In the genomic region with DNA sequence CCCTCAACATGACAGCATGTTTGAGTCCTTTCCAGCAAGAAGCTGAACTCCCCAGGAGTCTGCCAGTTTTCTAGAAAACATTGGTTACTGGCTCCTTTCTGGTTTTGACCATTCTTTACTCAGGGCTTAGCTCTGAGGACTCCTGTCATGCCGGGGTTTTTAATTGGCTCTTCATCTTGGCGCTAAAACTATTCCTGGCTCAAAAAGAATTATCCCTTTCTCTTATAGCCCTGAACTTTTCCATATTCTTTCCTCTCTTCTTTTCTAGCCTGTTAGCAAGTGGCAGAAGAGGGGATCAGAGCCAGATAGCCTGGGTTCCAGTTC, we compare ENCODE assay signal across 11 cellular contexts. TPM values are rescaled to one million over a fixed set of nuclear protein-coding genes. Genes with fewer than 3 reads are reported as not detected.
DNase-seq lines count a peak whose midpoint lies in the region; ATAC-seq and TF ChIP-seq lines count a peak whose summit lies in the region.
"Had no signal": no experiment of that assay in that cellular context is flagged by ENCODE, and none has a peak within 500 bp of the region (broad histone marks: within the 10 kb centered on the region; RNA-seq: fewer than 3 reads in every experiment).

No MANE protein-coding gene starts in this region.

- H3K4me2 ChIP-seq in hepatocyte, result peak overlapping the region; percentile 9

- H3K4me1 ChIP-seq in hepatocyte (ENCODE audit: insufficient read depth) (peaks cover 29% of the 10 kb centered on the region), aorta (ENCODE audit: control insufficient read depth in 1 of 2, insufficient read depth in 2 of 2, low read length in 2 of 2) (peaks cover 0 to 2% of the 10 kb centered on the region in 2 donors)

- H3K27me3 ChIP-seq in hepatocyte (no peaks in the 10 kb centered on the region), aorta (ENCODE audit: control insufficient read depth in 1 of 2, insufficient read depth in 2 of 2, low read length in 1 of 2) (no peaks in the 10 kb centered on the region)
- H3K27me3 ChIP-seq: testis had no signal

- H2AFZ ChIP-seq in hepatocyte, result no peak overlapping the region

- no peaks in the 10 kb centered on the region for H3K9me3 Mint-ChIP-seq in stimulated activated naive CD8-positive, alpha-beta T cell treated with anti-CD3 and anti-CD28 coated beads, Interleukin-15, Interleukin-2, amounts not matched to agents 100 ng/mL and 50 ng/mL, for 24 hours
- no peaks in the 10 kb centered on the region for H3K9me3 Mint-ChIP-seq in mesothelial cell of epicardium

- H3K79me2 ChIP-seq in hepatocyte, result no peaks in the 10 kb centered on the region

- no peak for TF ChIP-seq CTCF in hepatocyte (IDR thresholded peaks at IDR 0.05; ENCODE audit: poor library complexity)
- TF ChIP-seq CTCF in mesothelial cell of epicardium (IDR thresholded peaks at IDR 0.05; ENCODE audit: unreplicated experiment), result no peak

- ATAC-seq in stimulated activated naive CD8-positive, alpha-beta T cell treated with anti-CD3 and anti-CD28 coated beads, Interleukin-15, Interleukin-2, amounts not matched to agents 100 U/mL and 50 U/mL, for 24 hours, result no peak
- ATAC-seq in HG03520 (IDR thresholded peaks at IDR 0.05; ENCODE audit: unreplicated experiment) (peak; percentile 20), aorta (ENCODE audit: low FRiP score) (no peak)
- ATAC-seq: sciatic nerve had no signal

- intact Hi-C loops in aorta (cut with DNase I), result no loop called here

- peaks cover 45% of the 10 kb centered on the region for H3K4me1 Mint-ChIP-seq in stimulated activated naive CD8-positive, alpha-beta T cell treated with anti-CD3 and anti-CD28 coated beads, Interleukin-15, Interleukin-2, amounts not matched to agents 100 ng/mL and 50 ng/mL, for 24 hours (ENCODE audit: low read depth)
- peaks cover 51% of the 10 kb centered on the region for H3K4me1 Mint-ChIP-seq in mesothelial cell of epicardium

- no peak overlapping the region for H3K27ac Mint-ChIP-seq in stimulated activated naive CD8-positive, alpha-beta T cell treated with anti-CD3 and anti-CD28 coated beads, Interleukin-15, Interleukin-2, amounts not matched to agents 100 ng/mL and 50 ng/mL, for 24 hours
- no peak overlapping the region for H3K27ac Mint-ChIP-seq in mesothelial cell of epicardium

- no peaks in the 10 kb centered on the region for H3K9me2 ChIP-seq in hepatocyte (replicated peaks; ENCODE audit: insufficient read depth)

- H3K27ac ChIP-seq in hepatocyte (no peak overlapping the region), aorta (ENCODE audit: low read depth in 1 of 2, low read length in 2 of 2) (no peak overlapping the region)
- H3K27ac ChIP-seq: testis had no signal

- 88% methylated on average over 2 of the region's 2 CpGs for WGBS in hepatocyte (ENCODE audit: low lambda C conversion rate, missing lambda C conversion rate)
- 46 to 50% methylated on average over 2 of the region's 2 CpGs for WGBS in aorta, 2 donors

- H3K4me3 ChIP-seq in hepatocyte (no peak overlapping the region), aorta (ENCODE audit: low read length in 2 of 2) (no peak overlapping the region)
- H3K4me3 ChIP-seq: testis had no signal

- DNase-seq in stimulated activated naive CD8-positive, alpha-beta T cell treated with anti-CD3 and anti-CD28 coated beads, Interleukin-15, Interleukin-2, amounts not matched to agents 100 U/mL and 50 U/mL, for 24 hours, result no peak
- DNase-seq in hepatocyte (ENCODE audit: low spot score) (no peak), DMS 273 (lab: John Stamatoyannopoulos, UW; ENCODE audit: unreplicated experiment) (no peak), mesothelial cell of epicardium (ENCODE audit: low spot score in 2 of 2, unreplicated experiment in 2 of 2) (no peak), aorta (no peak)
- no peak for DNase-seq in effector CD4-positive, alpha-beta T cell
- DNase-seq: DMS153, testis had no signal

- no peaks in the 10 kb centered on the region for H3K36me3 ChIP-seq in hepatocyte (replicated peaks; ENCODE audit: insufficient read depth, low read depth)
- no peaks in the 10 kb centered on the region for H3K36me3 ChIP-seq in aorta (ENCODE audit: control insufficient read depth in 1 of 2, insufficient read depth in 2 of 2, low read length in 1 of 2)

- H3K4me3 Mint-ChIP-seq in stimulated activated naive CD8-positive, alpha-beta T cell treated with anti-CD3 and anti-CD28 coated beads, Interleukin-15, Interleukin-2, amounts not matched to agents 100 ng/mL and 50 ng/mL, for 24 hours, result peak overlapping the region; percentile 36
- no peak overlapping the region for H3K4me3 Mint-ChIP-seq in mesothelial cell of epicardium

- H4K20me1 ChIP-seq in hepatocyte (ENCODE audit: insufficient read depth, poor library complexity, severe bottlenecking), result no peaks in the 10 kb centered on the region

- H3K9me3 ChIP-seq in hepatocyte (ENCODE audit: low read depth) (no peaks in the 10 kb centered on the region), aorta (ENCODE audit: control insufficient read depth, low read length) (no peaks in the 10 kb centered on the region)
- H3K9me3 ChIP-seq: testis had no signal

- H3K36me3 Mint-ChIP-seq in stimulated activated naive CD8-positive, alpha-beta T cell treated with anti-CD3 and anti-CD28 coated beads, Interleukin-15, Interleukin-2, amounts not matched to agents 100 ng/mL and 50 ng/mL, for 24 hours (ENCODE audit: low read depth), result peaks cover 7% of the 10 kb centered on the region
- no peaks in the 10 kb centered on the region for H3K36me3 Mint-ChIP-seq in mesothelial cell of epicardium

- no peaks in the 10 kb centered on the region for H3K27me3 Mint-ChIP-seq in stimulated activated naive CD8-positive, alpha-beta T cell treated with anti-CD3 and anti-CD28 coated beads, Interleukin-15, Interleukin-2, amounts not matched to agents 100 ng/mL and 50 ng/mL, for 24 hours
- H3K27me3 Mint-ChIP-seq in mesothelial cell of epicardium (ENCODE audit: low read depth), result no peaks in the 10 kb centered on the region

RNA-seq across cellular contexts. Expression of gene TRAF6, which starts 59.7 kb away (rescaled TPM):
- total RNA-seq in hepatocyte (12.7 and 13.4 TPM in 2 replicates), mesothelial cell of epicardium (16.6 to 17.8 TPM (median 17.4 TPM) in 3 replicates), aorta (10 to 100 TPM; 18.7 to 22.5 TPM)
- polyA plus RNA-seq in hepatocyte (9.5 TPM in 2 replicates), aorta (1 to 10 TPM; 4.4 to 5.7 TPM)
